13 cellular contexts compared by ENCODE assay signal in the genomic region with DNA sequence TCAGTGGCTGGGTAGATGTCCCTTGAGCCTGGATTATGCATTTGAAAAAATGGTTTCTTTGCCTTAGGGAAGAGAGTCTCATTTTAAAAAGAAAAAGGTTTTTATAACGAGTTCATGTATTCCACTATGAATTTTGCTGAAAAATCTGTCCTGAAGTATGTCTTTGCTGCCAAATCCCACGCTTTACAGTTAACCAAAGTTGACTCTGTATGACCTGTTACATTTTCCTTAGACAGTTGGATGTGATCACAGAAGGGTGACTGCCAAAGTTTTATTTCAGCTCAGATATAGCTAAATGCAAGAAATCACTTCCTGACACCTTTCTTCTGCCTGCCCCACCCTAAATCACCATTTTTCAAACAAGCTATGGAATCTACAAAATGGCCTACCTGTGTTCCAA.
DNase-seq lines count a peak whose midpoint lies in the region; ATAC-seq and TF ChIP-seq lines count a peak whose summit lies in the region.
"Had no signal": no experiment of that assay in that cellular context is flagged by ENCODE, and none has a peak within 500 bp of the region (broad histone marks: within the 10 kb centered on the region; RNA-seq: fewer than 3 reads in every experiment).

No MANE protein-coding gene starts in this region.

- ATAC-seq in activated T-cell treated with anti-CD3 and anti-CD28 coated beads, Interleukin-2, amount 50 U/mL, for 4 hours: no peak
- ATAC-seq in HG02623 (IDR thresholded peaks at IDR 0.05; ENCODE audit: unreplicated experiment): no peak
- no peak for ATAC-seq in GM19452 (IDR thresholded peaks at IDR 0.05; ENCODE audit: unreplicated experiment)
- ATAC-seq: stimulated activated naive CD8-positive, alpha-beta T cell treated with anti-CD3 and anti-CD28 coated beads, Interleukin-15, Interleukin-2, amounts not matched to agents 100 U/mL and 50 U/mL, for 24 hours had no signal

- peaks cover 4% of the 10 kb centered on the region for H3K4me1 Mint-ChIP-seq in activated T-cell treated with anti-CD3 and anti-CD28 coated beads, Interleukin-2, amount 50 U/mL, for 4 hours (ENCODE audit: low read depth)
- H3K4me1 Mint-ChIP-seq: central memory CD8-positive, alpha-beta T cell had no signal

- H2AFZ ChIP-seq in SK-N-SH (ENCODE audit: low read depth) (peak overlapping the region; percentile 32), osteoblast (ENCODE audit: low read length) (no peak overlapping the region)

- 62% methylated on average over 2 of the region's 2 CpGs for WGBS in SK-N-SH (ENCODE audit: low lambda C conversion rate)
- WGBS in urinary bladder: 22% methylated on average over 2 of the region's 2 CpGs

- H3K9me3 ChIP-seq in SK-N-SH (no peaks in the 10 kb centered on the region), osteoblast (ENCODE audit: low read depth, low read length) (no peaks in the 10 kb centered on the region)

- TF ChIP-seq RAD21 in SK-N-SH (IDR thresholded peaks at IDR 0.05; ENCODE audit: low read length): no peak

- H3K27ac ChIP-seq in SK-N-SH (ENCODE audit: low read depth in 2 of 2, low read length in 1 of 2) (peak overlapping the region; percentile 92 to 99), osteoblast (ENCODE audit: low read depth, low read length) (peak overlapping the region; percentile 97), urinary bladder (ENCODE audit: low read depth) (peak overlapping the region; percentile 32)

- no peak for TF ChIP-seq CTCF in SK-N-SH (IDR thresholded peaks at IDR 0.05)
- TF ChIP-seq CTCF in fibroblast of the aortic adventitia (IDR thresholded peaks at IDR 0.05; ENCODE audit: insufficient read depth, low read length): no peak
- no peak for TF ChIP-seq CTCF in osteoblast (IDR thresholded peaks at IDR 0.05; ENCODE audit: extremely low read depth, low read depth, low read length)

- DNase-seq in SK-N-SH: no peak
- peak; percentile 91 for DNase-seq in fibroblast of the aortic adventitia (ENCODE audit: low read depth)
- DNase-seq in osteoblast (ENCODE audit: insufficient read length, low spot score, missing footprints): no peak
- DNase-seq in activated T-cell treated with anti-CD3 and anti-CD28 coated beads, Interleukin-2, amount 50 U/mL, for 4 hours: no peak
- DNase-seq: DND-41; NCI-H2029; SIG-M5; small intestine; stimulated activated naive CD8-positive, alpha-beta T cell treated with anti-CD3 and anti-CD28 coated beads, Interleukin-15, Interleukin-2, amounts not matched to agents 100 U/mL and 50 U/mL, for 24 hours had no signal

- H3K4me1 ChIP-seq in SK-N-SH (ENCODE audit: control insufficient read depth in 1 of 2, insufficient read depth in 2 of 2, low read depth in 1 of 2, low read length in 1 of 2) (peaks cover 15 to 23% of the 10 kb centered on the region in 2 experiments), osteoblast (ENCODE audit: insufficient read depth, low read length) (peaks cover 46% of the 10 kb centered on the region), urinary bladder (ENCODE audit: insufficient read depth) (no peaks in the 10 kb centered on the region)

- H3K4me3 ChIP-seq in SK-N-SH (ENCODE audit: low read depth in 2 of 2, low read length in 1 of 2) (no peak overlapping the region), fibroblast of the aortic adventitia (ENCODE audit: low read depth, low read length) (no peak overlapping the region), osteoblast (ENCODE audit: insufficient read depth, low read length) (no peak overlapping the region), urinary bladder (ENCODE audit: low read depth, low read length) (no peak overlapping the region)

- no peaks in the 10 kb centered on the region for H4K20me1 ChIP-seq in SK-N-SH (ENCODE audit: insufficient read depth)
- H4K20me1 ChIP-seq in osteoblast (ENCODE audit: insufficient read depth, low read length): no peaks in the 10 kb centered on the region

- no peaks in the 10 kb centered on the region for H3K27me3 Mint-ChIP-seq in activated T-cell treated with anti-CD3 and anti-CD28 coated beads, Interleukin-2, amount 50 U/mL, for 4 hours (ENCODE audit: low read depth)
- H3K27me3 Mint-ChIP-seq: central memory CD8-positive, alpha-beta T cell had no signal

- TF ChIP-seq EP300 in SK-N-SH (IDR thresholded peaks at IDR 0.05; ENCODE audit: borderline replicate concordance in 1 of 2, low read depth in 1 of 2, low read length in 1 of 2): no peak

- POLR2A ChIA-PET in SK-N-SH (lab: Yijun Ruan, JAX): no interaction called here

- H3K36me3 ChIP-seq in SK-N-SH (replicated peaks in 1 of 2; ENCODE audit: control insufficient read depth in 1 of 2, insufficient read depth in 2 of 2, low read length in 1 of 2) (no peaks in the 10 kb centered on the region), osteoblast (ENCODE audit: insufficient read depth, low read length) (no peaks in the 10 kb centered on the region), urinary bladder (ENCODE audit: insufficient read depth) (no peaks in the 10 kb centered on the region)

- no peaks in the 10 kb centered on the region for H3K9me2 ChIP-seq in SK-N-SH

- no peaks in the 10 kb centered on the region for H3K36me3 Mint-ChIP-seq in activated T-cell treated with anti-CD3 and anti-CD28 coated beads, Interleukin-2, amount 50 U/mL, for 4 hours (ENCODE audit: insufficient read depth)

- H3F3A ChIP-seq in SK-N-SH (replicated peaks; ENCODE audit: insufficient read depth): peaks cover 31% of the 10 kb centered on the region

- no peak overlapping the region for H3K4me3 Mint-ChIP-seq in activated T-cell treated with anti-CD3 and anti-CD28 coated beads, Interleukin-2, amount 50 U/mL, for 4 hours
- H3K4me3 Mint-ChIP-seq: central memory CD8-positive, alpha-beta T cell had no signal

- no peaks in the 10 kb centered on the region for H3K79me2 ChIP-seq in SK-N-SH (ENCODE audit: insufficient read depth)
- no peaks in the 10 kb centered on the region for H3K79me2 ChIP-seq in osteoblast (ENCODE audit: insufficient read depth, low read length)

- H3K9ac ChIP-seq in SK-N-SH: peak overlapping the region; percentile 70

- CTCF ChIA-PET in SK-N-SH (lab: Yijun Ruan, JAX): interaction anchor here (1.1 kb wide), 1 partner anchor 28 kb away, joined by 3 read pairs; no protein-coding TSS in a partner anchor

- H3K27me3 ChIP-seq in SK-N-SH (ENCODE audit: insufficient read depth) (no peaks in the 10 kb centered on the region), osteoblast (ENCODE audit: insufficient read depth, low read length) (no peaks in the 10 kb centered on the region)

- H3K9me3 Mint-ChIP-seq in activated T-cell treated with anti-CD3 and anti-CD28 coated beads, Interleukin-2, amount 50 U/mL, for 4 hours: no peaks in the 10 kb centered on the region
- H3K9me3 Mint-ChIP-seq: central memory CD8-positive, alpha-beta T cell had no signal

- H3K4me2 ChIP-seq in SK-N-SH: peak overlapping the region; percentile 67
- peak overlapping the region; percentile 78 for H3K4me2 ChIP-seq in osteoblast (ENCODE audit: insufficient read depth, low read length)

TF ChIP-seq in SK-N-SH, 30 proteins besides CTCF, POLR2A, EP300 and RAD21:
- TF ChIP-seq RXRA (IDR thresholded peaks at IDR 0.05; ENCODE audit: borderline replicate concordance, low read depth): no peak
- TF ChIP-seq RCOR1 (IDR thresholded peaks at IDR 0.05; ENCODE audit: low read length): no peak
- no peak for TF ChIP-seq JUND (IDR thresholded peaks at IDR 0.05)
- TF ChIP-seq FOXJ3 (CRISPR knock-in tag; IDR thresholded peaks at IDR 0.05): no peak
TF ChIP-seq in SK-N-SH: peak in this region for 0.

Comparison
In these comparisons a context has a peak if more than half of its experiments do, and no peak if none do; other contexts are left out.
1. H3K27ac ChIP-seq: peak in every context shown above with its lines; median percentile 97 in osteoblast; 96 in SK-N-SH; 32 in urinary bladder.